In genomic region chr1:203797216-203797615, GRCh38 we compare ENCODE assay signal across 8 cellular contexts. TPM values are rescaled to one million over a fixed set of nuclear protein-coding genes. Genes with fewer than 3 reads are reported as not detected.
DNase-seq lines count a peak whose midpoint lies in the region; ATAC-seq and TF ChIP-seq lines count a peak whose summit lies in the region.

No MANE protein-coding gene starts in this region.

- TF ChIP-seq CTCF in BJ (IDR thresholded peaks at IDR 0.05; ENCODE audit: insufficient read depth, low read depth, low read length): no peak
- no peak for TF ChIP-seq CTCF in KMS-11 (conservative IDR thresholded peaks at IDR 0.05; ENCODE audit: low read depth, low read length)
- no peak for TF ChIP-seq CTCF in choroid plexus epithelial cell (conservative IDR thresholded peaks at IDR 0.05; ENCODE audit: low read depth, low read length)

- H3K27me3 ChIP-seq in BJ (ENCODE audit: control insufficient read depth, insufficient read depth, low read length) (no peaks in the 10 kb centered on the region), KMS-11 (ENCODE audit: insufficient read depth, low read depth) (no peaks in the 10 kb centered on the region)

- ATAC-seq in natural killer cell treated with Interleukin-12 subunit alpha and Interleukin-12 subunit beta and Interleukin-15 and Interleukin-18, amount 100 ng/mL, for 72 hours: no peak

- no peaks in the 10 kb centered on the region for H3K9me3 Mint-ChIP-seq in natural killer cell treated with Interleukin-12 subunit alpha and Interleukin-12 subunit beta and Interleukin-15 and Interleukin-18, amount 100 ng/mL, for 72 hours

- peaks cover 40% of the 10 kb centered on the region for H3K4me1 ChIP-seq in KMS-11 (ENCODE audit: low read depth, poor library complexity, severe bottlenecking)

- CTCF ChIA-PET in BJ (lab: Yijun Ruan, JAX): interaction anchor here (0.7 to 1.1 kb wide), 3 partner anchors 13 to 292 kb away, joined by 3 read pairs; no protein-coding TSS in a partner anchor

- peak overlapping the region; percentile 93 for H3K4me3 Mint-ChIP-seq in natural killer cell treated with Interleukin-12 subunit alpha and Interleukin-12 subunit beta and Interleukin-15 and Interleukin-18, amount 100 ng/mL, for 72 hours

- no peak overlapping the region for H2AFZ ChIP-seq in KMS-11 (ENCODE audit: low read depth)

- peak overlapping the region; percentile 84 to 96 for H3K27ac Mint-ChIP-seq in natural killer cell treated with Interleukin-12 subunit alpha and Interleukin-12 subunit beta and Interleukin-15 and Interleukin-18, amount 100 ng/mL, for 72 hours

- no peak overlapping the region for H3K27ac ChIP-seq in KMS-11

- H4K20me1 ChIP-seq in KMS-11 (ENCODE audit: insufficient read depth): peaks cover 7% of the 10 kb centered on the region; the same call in 1 of the 2 replicates

- H3K4me3 ChIP-seq in BJ (ENCODE audit: low read depth, low read length) (peak overlapping the region; percentile 86), KMS-11 (IDR thresholded peaks at IDR 0.05; ENCODE audit: insufficient read depth, low read depth, low read length) (no peak overlapping the region), choroid plexus epithelial cell (ENCODE audit: low read depth, low read length) (peak overlapping the region; percentile 86)

- peaks cover 63% of the 10 kb centered on the region for H3K79me2 ChIP-seq in KMS-11 (ENCODE audit: insufficient read depth, low read depth)

- H3K9ac ChIP-seq in KMS-11: no peak overlapping the region

- H3K36me3 Mint-ChIP-seq in natural killer cell treated with Interleukin-12 subunit alpha and Interleukin-12 subunit beta and Interleukin-15 and Interleukin-18, amount 100 ng/mL, for 72 hours: peaks cover 19% of the 10 kb centered on the region

- DNase-seq in BJ (ENCODE audit: low read depth) (no peak), choroid plexus epithelial cell (ENCODE audit: low read depth) (no peak), medulla oblongata (ENCODE audit: extremely low spot score) (no peak), AG20443 (ENCODE audit: low spot score) (no peak), NCI-H446 (lab: John Stamatoyannopoulos, UW) (no peak), NCI-H748 treated with DMSO at 0.1 percent for 48 hours (lab: John Stamatoyannopoulos, UW) (no peak)
- DNase-seq in natural killer cell treated with Interleukin-12 subunit alpha and Interleukin-12 subunit beta and Interleukin-15 and Interleukin-18, amount 100 ng/mL, for 72 hours (ENCODE audit: low spot score): no peak

- no peaks in the 10 kb centered on the region for H3K27me3 Mint-ChIP-seq in natural killer cell treated with Interleukin-12 subunit alpha and Interleukin-12 subunit beta and Interleukin-15 and Interleukin-18, amount 100 ng/mL, for 72 hours

- H3K4me1 Mint-ChIP-seq in natural killer cell treated with Interleukin-12 subunit alpha and Interleukin-12 subunit beta and Interleukin-15 and Interleukin-18, amount 100 ng/mL, for 72 hours (ENCODE audit: low read depth in 2 of 2): peaks cover 36 to 41% of the 10 kb centered on the region in 2 donors

- POLR2A ChIA-PET in BJ (lab: Charles Lee): interaction anchor here (0.8 kb wide), 1 partner anchor 10 kb away, joined by 4 read pairs; no protein-coding TSS in a partner anchor

- peak overlapping the region; percentile 49 for H3K4me2 ChIP-seq in KMS-11

- H3K36me3 ChIP-seq in BJ (ENCODE audit: control insufficient read depth, insufficient read depth, low read length): peaks cover 3% of the 10 kb centered on the region; the same call in 1 of the 2 replicates
- H3K36me3 ChIP-seq in KMS-11 (ENCODE audit: insufficient read depth): peaks cover 11% of the 10 kb centered on the region; the same call in 1 of the 2 replicates

RNA-seq across cellular contexts. Expression of gene ZBED6, which starts 1.8 kb away (rescaled TPM):
- 12.6 and 23.3 TPM in 2 replicates for polyA plus RNA-seq in BJ (2011; rRNA removed)
- polyA minus RNA-seq in BJ (2011; rRNA and poly(A)+ RNA removed): 26.9 and 29.4 TPM in 2 replicates
- 10 to 100 TPM; 24.9 to 29.3 TPM for total RNA-seq in natural killer cell treated with Interleukin-12 subunit alpha and Interleukin-12 subunit beta and Interleukin-15 and Interleukin-18, amount 100 ng/mL, for 72 hours

RNA-seq across cellular contexts. Expression of gene ZC3H11A, which starts 1.8 kb away (rescaled TPM):
- 55.2 and 76.3 TPM in 2 replicates for polyA plus RNA-seq in BJ (2011; rRNA removed)
- polyA minus RNA-seq in BJ (2011; rRNA and poly(A)+ RNA removed): 36.7 and 64.9 TPM in 2 replicates
- total RNA-seq in natural killer cell treated with Interleukin-12 subunit alpha and Interleukin-12 subunit beta and Interleukin-15 and Interleukin-18, amount 100 ng/mL, for 72 hours: 10 to 100 TPM; 84.1 to 91.8 TPM

RNA-seq across cellular contexts. Expression of gene LAX1, which starts 32.2 kb away (rescaled TPM):
- 0.02 TPM in 1 of 2 replicates, not detected in the other for polyA plus RNA-seq in BJ (2011; rRNA removed)
- polyA minus RNA-seq in BJ (2011; rRNA and poly(A)+ RNA removed): not detected in 2 replicates
- 1 to 10 TPM; 7.2 to 7.7 TPM for total RNA-seq in natural killer cell treated with Interleukin-12 subunit alpha and Interleukin-12 subunit beta and Interleukin-15 and Interleukin-18, amount 100 ng/mL, for 72 hours
